Comparison of ENCODE assay signal across 33 cellular contexts in the genomic region with DNA sequence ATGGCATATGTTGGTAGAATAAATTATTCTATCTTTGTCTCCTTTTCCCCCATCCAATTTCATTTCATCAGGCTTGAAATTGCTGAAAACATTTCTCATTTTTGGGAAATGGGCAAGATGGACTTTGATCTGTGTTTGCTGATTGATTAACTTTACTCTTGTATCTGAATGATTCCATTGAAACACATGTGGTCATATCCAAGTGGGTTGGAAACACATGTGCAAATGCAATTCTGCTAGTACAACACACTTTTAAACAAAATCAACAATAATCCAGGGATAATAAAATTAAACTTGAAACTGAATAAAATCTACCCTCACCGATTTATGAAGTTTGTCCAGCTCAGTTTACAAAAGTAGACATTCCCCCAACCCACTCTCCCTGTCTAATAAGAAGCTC.
"Had no signal": no experiment of that assay in that cellular context is flagged by ENCODE, and none has a peak within 500 bp of the region (broad histone marks: within the 10 kb centered on the region; RNA-seq: fewer than 3 reads in every experiment).

No MANE protein-coding gene starts in this region.

- H3K9me3 ChIP-seq: adrenal gland, ascending aorta, body of pancreas, breast epithelium had no signal

- FAIRE-seq: astrocyte, bronchial epithelial cell had no signal

- H3K27ac ChIP-seq: adrenal gland, ascending aorta, body of pancreas, brain microvascular endothelial cell, breast epithelium, cardiac muscle cell had no signal

- ATAC-seq: activated naive CD4-positive, alpha-beta T cell treated with anti-CD3 and anti-CD28 coated beads, Interleukin-2, amount 50 U/mL, for 72 hours; activated naive CD8-positive, alpha-beta T cell treated with anti-CD3 and anti-CD28 coated beads, Interleukin-2, amount 50 U/mL, for 24 hours; activated T-cell treated with anti-CD3 and anti-CD28 coated beads, Interleukin-2, amount 50 U/mL, for 4 hours; activated T-cell treated with anti-CD3 and anti-CD28 coated beads, Interleukin-2, amount 50 U/mL, for 72 hours; activated T-helper 17 cell treated with anti-CD3 and anti-CD28 coated beads, Interleukin-2, amount 50 U/mL, for 72 hours; body of pancreas had no signal

- H3K4me1 ChIP-seq: adrenal gland, ascending aorta, body of pancreas, breast epithelium had no signal

- DNase-seq: activated effector memory CD4-positive, alpha-beta T cell treated with anti-CD3 and anti-CD28 coated beads, Interleukin-2, amount 50 U/mL, for 16 hours; activated effector memory CD4-positive, alpha-beta T cell treated with Interleukin-2 at 50 U/mL for 16 hours; activated gamma-delta T cell; activated gamma-delta T cell treated with Interleukin-2 at 50 U/mL for 16 hours; activated naive CD4-positive, alpha-beta T cell; activated naive CD4-positive, alpha-beta T cell treated with anti-CD3 and anti-CD28 coated beads for 36 hours; activated naive CD4-positive, alpha-beta T cell treated with anti-CD3 and anti-CD28 coated beads, Interleukin-2, amount 10 ng/mL, durations not matched to agents 7 days and 5 days; activated naive CD4-positive, alpha-beta T cell treated with anti-CD3 and anti-CD28 coated beads, Interleukin-2, amount 50 U/mL, for 16 hours; activated naive CD4-positive, alpha-beta T cell treated with Interleukin-2 at 50 U/mL for 16 hours; activated naive CD8-positive, alpha-beta T cell treated with anti-CD3 and anti-CD28 coated beads for 36 hours; activated naive CD8-positive, alpha-beta T cell treated with anti-CD3 and anti-CD28 coated beads, Interleukin-2, amount 10 ng/mL, durations not matched to agents 7 days and 5 days; activated naive CD8-positive, alpha-beta T cell treated with anti-CD3 and anti-CD28 coated beads, Interleukin-2, amount 50 U/mL, for 24 hours; activated T-cell treated with anti-CD3 and anti-CD28 coated beads, Interleukin-2, amount 50 U/mL, for 24 hours; activated T-cell treated with anti-CD3 and anti-CD28 coated beads, Interleukin-2, amount 50 U/mL, for 4 hours; activated T-cell treated with anti-CD3 and anti-CD28 coated beads, Interleukin-2, amount 50 U/mL, for 48 hours; activated T-cell treated with anti-CD3 and anti-CD28 coated beads, Interleukin-2, amount 50 U/mL, for 72 hours; adrenal gland; amniotic stem cell; amygdala; anterior cingulate cortex; aorta; body of pancreas; brain microvascular endothelial cell; caudate nucleus; central memory CD4-positive, alpha-beta T cell; cerebellar nuclear complex had no signal

- H3K36me3 ChIP-seq: adrenal gland, ascending aorta, brain microvascular endothelial cell, breast epithelium, cardiac muscle cell had no signal

- H3K27me3 ChIP-seq: adrenal gland, ascending aorta, body of pancreas, brain microvascular endothelial cell, breast epithelium, cardiac muscle cell had no signal

- H3K4me3 ChIP-seq: adrenal gland, ascending aorta, body of pancreas, breast epithelium, cardiac muscle cell had no signal
